In the genomic region with DNA sequence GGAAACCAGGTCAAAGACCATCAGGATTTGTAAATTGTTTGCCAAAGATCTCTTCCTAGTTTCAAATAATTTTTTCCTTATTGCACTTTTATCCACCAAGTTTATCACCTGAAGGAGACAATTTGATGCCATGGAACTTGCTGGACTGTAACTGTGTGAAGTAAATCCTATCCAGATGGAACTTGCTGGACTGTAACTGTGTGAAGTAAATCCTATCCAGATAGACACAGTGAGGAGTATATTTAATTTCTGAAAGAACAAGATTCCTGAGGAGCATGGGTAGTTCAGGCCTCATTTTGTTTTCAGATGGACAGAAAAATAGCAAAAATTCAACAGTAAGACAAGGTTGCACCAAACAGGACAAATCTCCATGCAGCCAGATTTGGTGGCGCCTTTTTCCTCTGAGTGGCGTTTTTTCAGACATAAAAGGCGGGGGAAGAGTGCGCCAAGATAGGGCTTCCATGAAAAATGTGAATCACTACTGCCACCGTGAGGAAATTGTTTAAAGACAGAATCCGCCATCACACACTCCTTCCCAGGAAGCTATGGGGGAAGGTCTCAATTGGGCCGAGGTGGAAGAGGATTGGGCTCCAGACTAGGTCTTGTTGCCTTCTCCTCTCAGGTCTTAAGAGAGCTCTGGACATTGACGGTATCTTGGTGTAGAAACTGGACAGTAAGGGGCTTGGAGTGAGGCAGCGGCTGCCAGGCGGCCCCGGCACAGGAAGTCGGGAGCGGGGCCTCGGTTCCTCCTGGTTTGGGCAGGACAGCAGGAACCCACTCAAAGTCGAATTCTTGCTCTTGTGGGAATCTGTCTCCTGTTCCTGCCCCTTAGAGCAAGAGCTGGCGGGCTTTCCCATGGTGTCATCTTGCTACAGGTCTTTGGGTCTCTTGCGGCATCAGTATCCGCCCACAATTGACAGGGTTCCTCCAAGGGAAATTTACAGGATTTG, we compare ENCODE assay signal across 8 cellular contexts.
DNase-seq lines count a peak whose midpoint lies in the region; ATAC-seq, FAIRE-seq and TF ChIP-seq lines count a peak whose summit lies in the region.

No MANE protein-coding gene starts in this region.

- H3K4me3 ChIP-seq in astrocyte of the spinal cord (ENCODE audit: low read depth, low read length) (peak overlapping the region; percentile 37), psoas muscle (peak overlapping the region; percentile 70)

- ATAC-seq in HG03520 (IDR thresholded peaks at IDR 0.05; ENCODE audit: unreplicated experiment) (peak; percentile 46), psoas muscle (peak; percentile 80 to 92 (median 86)), HG02642 (IDR thresholded peaks at IDR 0.05; ENCODE audit: poor library complexity, unreplicated experiment) (no peak), HG02678 (IDR thresholded peaks at IDR 0.05; ENCODE audit: unreplicated experiment) (no peak), GM21619 (IDR thresholded peaks at IDR 0.05; ENCODE audit: unreplicated experiment) (no peak)

- no peaks in the 10 kb centered on the region for H3K9me3 ChIP-seq in psoas muscle

- TF ChIP-seq CTCF in astrocyte of the spinal cord (IDR thresholded peaks at IDR 0.05; ENCODE audit: low read depth, low read length) (peak; percentile 24), psoas muscle (IDR thresholded peaks at IDR 0.05) (peak; percentile 44)

- peak overlapping the region; percentile 83 for H3K27ac ChIP-seq in psoas muscle

- no peaks in the 10 kb centered on the region for H3K4me1 ChIP-seq in psoas muscle

- FAIRE-seq in GM12892 (lab: Jason Lieb, UNC) = peak; percentile 95

- intact Hi-C loops in psoas muscle (cut with DNase I) = no loop called here

- H3K27me3 ChIP-seq in psoas muscle (ENCODE audit: insufficient read depth in 3 of 3, low read length in 2 of 3) = no peaks in the 10 kb centered on the region

- 40 to 95% (median 95%) methylated on average over 17 to 18 of the region's 18 CpGs for WGBS in psoas muscle, 3 donors

- H3K36me3 ChIP-seq in psoas muscle (ENCODE audit: insufficient read depth in 1 of 2, low read depth in 1 of 2) = no peaks in the 10 kb centered on the region

- no peak for TF ChIP-seq POLR2A in GM12892 (IDR thresholded peaks at IDR 0.05; ENCODE audit: low read depth, low read length)

- in situ Hi-C loops in astrocyte of the spinal cord (cut with HindIII; ENCODE audit: low sequenced_read_pairs) = no loop called here

- no peak for DNase-seq in GM12892 (ENCODE audit: insufficient read length)
- peak; percentile 83 for DNase-seq in astrocyte of the spinal cord (ENCODE audit: low read depth, low spot score)
- DNase-seq in psoas muscle = peak; percentile 46 to 69
- DNase-seq in OCI-M2 (lab: John Stamatoyannopoulos, UW; ENCODE audit: unreplicated experiment) = no peak

Comparison
In these comparisons a context has a peak if more than half of its experiments do, and no peak if none do; other contexts are left out.
1. DNase-seq: peak in astrocyte of the spinal cord (single experiment) and psoas muscle (2 of 2); none in GM12892 (single experiment) and OCI-M2 (single experiment).
2. ATAC-seq: peak in HG03520 (single experiment) and psoas muscle (4 of 4); none in HG02642 (single experiment), HG02678 (single experiment) and GM21619 (single experiment).